ENCODE assay signal across 9 cellular contexts in the genomic region with DNA sequence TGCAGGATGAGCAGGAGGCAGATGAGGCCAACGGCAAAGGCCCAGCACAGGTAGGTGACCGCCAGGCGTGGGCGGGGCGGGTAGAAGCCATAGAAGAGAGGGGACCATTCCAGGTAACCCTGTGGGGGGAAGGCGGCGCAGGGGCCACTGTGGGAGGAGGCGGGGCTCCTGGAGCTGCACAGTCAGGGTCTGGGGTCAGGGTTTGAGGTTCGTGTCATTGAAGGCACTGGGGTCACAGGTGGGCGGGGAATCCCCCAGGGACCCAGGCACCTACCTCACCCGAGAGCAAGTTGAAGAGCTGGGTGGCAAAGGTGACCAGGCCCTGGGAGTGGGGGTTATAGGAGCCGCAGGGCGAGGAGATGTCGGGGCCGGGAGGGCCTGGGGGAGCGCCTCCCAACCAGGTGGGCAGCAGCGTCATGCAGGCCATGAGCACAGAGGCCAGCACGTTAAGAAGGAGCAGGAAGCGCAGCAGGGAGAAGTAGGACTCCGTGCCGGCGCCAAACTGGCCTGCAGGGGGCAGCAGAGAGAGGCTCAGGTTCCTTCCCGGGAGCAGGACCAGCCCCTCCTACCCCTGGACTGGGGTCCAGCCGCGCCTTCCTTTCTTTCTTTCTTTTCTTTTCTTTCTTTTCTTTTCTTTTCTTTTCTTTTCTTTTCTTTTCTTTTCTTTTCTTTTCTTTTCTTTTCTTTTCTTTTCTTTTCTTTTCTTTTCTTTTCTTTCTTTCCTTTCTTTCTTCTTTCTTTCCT. TPM values are rescaled to one million over a fixed set of nuclear protein-coding genes. Genes with fewer than 3 reads are reported as not detected.
DNase-seq lines count a peak whose midpoint lies in the region; ATAC-seq and TF ChIP-seq lines count a peak whose summit lies in the region.
"Had no signal": no experiment of that assay in that cellular context is flagged by ENCODE, and none has a peak within 500 bp of the region (broad histone marks: within the 10 kb centered on the region; RNA-seq: fewer than 3 reads in every experiment).

No MANE protein-coding gene starts in this region.

- H2AFZ ChIP-seq in IMR-90 (replicated peaks; ENCODE audit: low read length, poor library complexity) (peak overlapping the region; percentile 89), OCI-LY7 (ENCODE audit: low read length) (no peak overlapping the region)

- peak; percentile 89 for DNase-seq in ELR (ENCODE audit: low read depth)
- DNase-seq in IMR-90, result peak; percentile 73
- peak; percentile 84 for DNase-seq in OCI-LY7 (ENCODE audit: low spot score)
- peak; percentile 80 for DNase-seq in activated CD8-positive, alpha-beta memory T cell treated with anti-CD3 and anti-CD28 coated beads, Interleukin-2, amount 50 U/mL, for 24 hours (ENCODE audit: extremely low read depth)
- peak; percentile 96 for DNase-seq in endothelial cell (ENCODE audit: low spot score)
- DNase-seq in myocyte (ENCODE audit: low read depth), result peak; percentile 84
- DNase-seq in stimulated activated CD8-positive, alpha-beta memory T cell treated with anti-CD3 and anti-CD28 coated beads, Interleukin-7, amount 100 ng/mL, for 24 hours (ENCODE audit: low read depth), result peak; percentile 95

- peaks cover 7% of the 10 kb centered on the region for H3K4me1 Mint-ChIP-seq in endothelial cell (ENCODE audit: unreplicated experiment)

- no peak overlapping the region for H3K56ac ChIP-seq in IMR-90 (ENCODE audit: extremely low read depth, insufficient read depth, low read length)

- TF ChIP-seq POLR2A in IMR-90 (IDR thresholded peaks at IDR 0.05; ENCODE audit: low read depth, low read length), result no peak

- ATAC-seq in IMR-90 (ENCODE audit: low read depth), result peak; percentile 95
- no peak for ATAC-seq in HG03520 (IDR thresholded peaks at IDR 0.05; ENCODE audit: unreplicated experiment)

- H2BK5ac ChIP-seq in IMR-90 (ENCODE audit: low read depth, low read length, poor library complexity, severe bottlenecking), result no peak overlapping the region

- H3K4me2 ChIP-seq in IMR-90 (ENCODE audit: low read depth, low read length) (no peak overlapping the region), OCI-LY7 (ENCODE audit: low read length) (peak overlapping the region; percentile 57)

- TF ChIP-seq RAD21 in IMR-90 (IDR thresholded peaks at IDR 0.05; ENCODE audit: low read length), result peak; percentile 73

- no peaks in the 10 kb centered on the region for H3K27me3 ChIP-seq in IMR-90 (ENCODE audit: control insufficient read depth, insufficient read depth, low read length)

- H3K27ac Mint-ChIP-seq in endothelial cell (ENCODE audit: unreplicated experiment), result no peak overlapping the region

- BruUV-seq in IMR-90 (replicated peaks; lab: Mats Ljungman, UMichigan), result no TSS peak
- no TSS peak for BruUV-seq in OCI-LY7 (replicated peaks; lab: Mats Ljungman, UMichigan)

- POLR2A ChIA-PET in IMR-90 (lab: Charles Lee; ENCODE audit: unreplicated experiment), result no interaction called here
- POLR2A ChIA-PET in OCI-LY7 (lab: Charles Lee), result no interaction called here

- dilution Hi-C loops in IMR-90 (cut with HindIII; ENCODE audit: low sequenced_read_pairs, unreplicated experiment), result no loop called here

- in situ Hi-C loops in IMR-90 (cut with MboI; ENCODE audit: low sequenced_read_pairs), result no loop called here

- no peak overlapping the region for H3K4me3 ChIP-seq in IMR-90 (ENCODE audit: insufficient read depth, low read depth, low read length)
- H3K4me3 ChIP-seq in OCI-LY7 (ENCODE audit: low read depth, low read length, poor library complexity, severe bottlenecking), result no peak overlapping the region

- no peaks in the 10 kb centered on the region for H3K79me1 ChIP-seq in IMR-90 (ENCODE audit: low read depth in 1 of 2, low read length in 2 of 2)

- intact Hi-C loops in IMR-90 (cut with micrococcal nuclease), result loop anchor here (1.0 to 2.0 kb wide), 2 partner anchors 20 to 63 kb away; a partner anchor contains a TSS
- intact Hi-C loops in OCI-LY7 (cut with micrococcal nuclease; ENCODE audit: unreplicated experiment), result loop anchor here (1.0 kb wide), 1 partner anchor 63 kb away; no protein-coding TSS in a partner anchor

- H3K27ac ChIP-seq in IMR-90 (ENCODE audit: insufficient read depth, low read length) (no peak overlapping the region), OCI-LY7 (ENCODE audit: low read depth, low read length, poor library complexity, severe bottlenecking) (no peak overlapping the region)

- H3K4me3 Mint-ChIP-seq in endothelial cell (ENCODE audit: unreplicated experiment), result no peak overlapping the region

- TF ChIP-seq CTCF in IMR-90 (conservative IDR thresholded peaks at IDR 0.05; ENCODE audit: low read depth, low read length), result peak; percentile 84
- peak; percentile 80 for TF ChIP-seq CTCF in OCI-LY7 (conservative IDR thresholded peaks at IDR 0.05; ENCODE audit: low read length)
- peak; percentile 91 for TF ChIP-seq CTCF in endothelial cell (IDR thresholded peaks at IDR 0.05; ENCODE audit: unreplicated experiment)

- H3K4ac ChIP-seq in IMR-90 (ENCODE audit: low read depth, low read length), result no peak overlapping the region

- no peak overlapping the region for H4K5ac ChIP-seq in IMR-90 (ENCODE audit: low read depth, low read length)

- 11% methylated on average over 9 of the region's 25 CpGs; no CpG with 5 or more reads in 1 of the 2 experiments for WGBS in IMR-90 (ENCODE audit: extremely low coverage in 2 of 2, insufficient read length in 1 of 2), 2 experiments

- peaks cover 5% of the 10 kb centered on the region for H3K36me3 Mint-ChIP-seq in endothelial cell (ENCODE audit: low read depth, unreplicated experiment)

- no peaks in the 10 kb centered on the region for H3K36me3 ChIP-seq in IMR-90 (ENCODE audit: control insufficient read depth, insufficient read depth, low read length)
- no peaks in the 10 kb centered on the region for H3K36me3 ChIP-seq in OCI-LY7 (ENCODE audit: insufficient read depth, low read length)

- H2BK20ac ChIP-seq in IMR-90 (ENCODE audit: low read depth, low read length), result no peak overlapping the region

- H3K18ac ChIP-seq in IMR-90 (ENCODE audit: low read depth, low read length), result no peak overlapping the region

- H3K14ac ChIP-seq in IMR-90 (replicated peaks; ENCODE audit: low read depth, low read length), result no peak overlapping the region

- H3K23ac ChIP-seq in IMR-90 (ENCODE audit: low read depth, low read length), result no peak overlapping the region

- no peaks in the 10 kb centered on the region for H3K9me1 ChIP-seq in IMR-90 (ENCODE audit: insufficient read depth, low read length)

- no peak overlapping the region for H3K9ac ChIP-seq in IMR-90 (ENCODE audit: low read depth, low read length)

- no peaks in the 10 kb centered on the region for H3K4me1 ChIP-seq in IMR-90 (ENCODE audit: control insufficient read depth, insufficient read depth, low read length)
- peaks cover 10% of the 10 kb centered on the region for H3K4me1 ChIP-seq in OCI-LY7 (ENCODE audit: insufficient read depth, low read length, poor library complexity, severe bottlenecking)

- H3K9me2 ChIP-seq in OCI-LY7 (ENCODE audit: insufficient read depth, low read length), result no peaks in the 10 kb centered on the region

- peak overlapping the region; percentile 3 for H2AK9ac ChIP-seq in IMR-90 (replicated peaks; ENCODE audit: low read depth, low read length, poor library complexity)

- H4K20me1 ChIP-seq in IMR-90 (ENCODE audit: insufficient read depth, low read length) (no peaks in the 10 kb centered on the region), OCI-LY7 (ENCODE audit: insufficient read depth, low read length) (no peaks in the 10 kb centered on the region)

- H3K79me2 ChIP-seq in OCI-LY7 (ENCODE audit: insufficient read depth, low read depth, low read length), result no peaks in the 10 kb centered on the region

- no peak overlapping the region for H2BK15ac ChIP-seq in IMR-90 (ENCODE audit: low read depth, low read length)

- H3K9me3 ChIP-seq in IMR-90 (ENCODE audit: control insufficient read depth, insufficient read depth, low read length) (no peaks in the 10 kb centered on the region), OCI-LY7 (ENCODE audit: low read length) (no peaks in the 10 kb centered on the region)

- CTCF ChIA-PET in IMR-90 (lab: Yijun Ruan, JAX), result no interaction called here
- CTCF ChIA-PET in OCI-LY7 (lab: Charles Lee; ENCODE audit: unreplicated experiment), result no interaction called here

- peaks cover 14% of the 10 kb centered on the region for H3K27me3 Mint-ChIP-seq in endothelial cell (ENCODE audit: unreplicated experiment)

- H2BK120ac ChIP-seq in IMR-90 (ENCODE audit: low read depth, low read length), result no peak overlapping the region

- H4K8ac ChIP-seq in IMR-90 (ENCODE audit: low read depth in 2 of 2, low read length in 2 of 2), result no peak overlapping the region

- H3K9me3 Mint-ChIP-seq in endothelial cell (ENCODE audit: unreplicated experiment), result no peaks in the 10 kb centered on the region

- no peak overlapping the region for H2AK5ac ChIP-seq in IMR-90 (ENCODE audit: low read depth, low read length)

- no peak overlapping the region for H4K91ac ChIP-seq in IMR-90 (ENCODE audit: insufficient read depth, low read depth, low read length)

RNA-seq across cellular contexts. Expression of a gene that starts 4.6 kb away (rescaled TPM):
- 0.28 and 0.72 TPM in 2 replicates for total RNA-seq in IMR-90 (2012; rRNA removed)
- 1.1 and 1.3 TPM in 2 replicates for polyA plus RNA-seq in IMR-90 (2012; rRNA removed)
- polyA plus RNA-seq in IMR-90 (2012; cell fraction: cytosol; rRNA removed), result 2.3 and 2.6 TPM in 2 replicates
- polyA plus RNA-seq in IMR-90 (2012; cell fraction: nucleus; rRNA removed; ENCODE audit: low replicate concordance), result 3.1 and 5.7 TPM in 2 replicates
- total RNA-seq in OCI-LY7 (2014; rRNA removed; shearing (Covaris generic)), result not detected in 2 replicates
- not detected in 2 replicates for total RNA-seq in OCI-LY7 (2022)
- 2.6 TPM for total RNA-seq in endothelial cell (ENCODE audit: unreplicated experiment)
- 0.86 and 4.2 TPM in 2 replicates for total RNA-seq in myocyte
- 1.7 TPM for polyA plus RNA-seq in myocyte (2012)
- total RNA-seq: glomerular endothelial cell had no signal

RNA-seq across cellular contexts. Expression of a gene that starts 8.8 kb away (rescaled TPM):
- total RNA-seq in IMR-90 (2012; rRNA removed) (2.7 and 5.0 TPM in 2 replicates), OCI-LY7 (2022) (4.7 and 5.1 TPM in 2 replicates), endothelial cell (ENCODE audit: unreplicated experiment) (3.4 TPM), myocyte (8.7 and 9.3 TPM in 2 replicates)
- polyA plus RNA-seq in IMR-90 (2012; rRNA removed), result 5.3 and 6.1 TPM in 2 replicates
- polyA plus RNA-seq in IMR-90 (2012; cell fraction: cytosol; rRNA removed), result 4.1 and 8.6 TPM in 2 replicates
- 2.3 and 4.0 TPM in 2 replicates for polyA plus RNA-seq in IMR-90 (2012; cell fraction: nucleus; rRNA removed; ENCODE audit: low replicate concordance)
- total RNA-seq in OCI-LY7 (2014; rRNA removed; shearing (Covaris generic)), result 8.0 TPM in 2 replicates
- polyA plus RNA-seq in myocyte (2012), result 9.7 TPM

RNA-seq across cellular contexts. Expression of a gene that starts 21.0 kb away (rescaled TPM):
- total RNA-seq in IMR-90 (2012; rRNA removed) (9.2 and 11.3 TPM in 2 replicates), OCI-LY7 (2022) (25.0 and 30.2 TPM in 2 replicates), endothelial cell (ENCODE audit: unreplicated experiment) (203 TPM), myocyte (48.5 and 59.6 TPM in 2 replicates)
- 121 and 137 TPM in 2 replicates for polyA plus RNA-seq in IMR-90 (2012; rRNA removed)
- polyA plus RNA-seq in IMR-90 (2012; cell fraction: cytosol; rRNA removed), result 132 and 169 TPM in 2 replicates
- 124 and 275 TPM in 2 replicates for polyA plus RNA-seq in IMR-90 (2012; cell fraction: nucleus; rRNA removed; ENCODE audit: low replicate concordance)
- 15.6 and 18.1 TPM in 2 replicates for total RNA-seq in OCI-LY7 (2014; rRNA removed; shearing (Covaris generic))
- 77.1 TPM for polyA plus RNA-seq in myocyte (2012)

RNA-seq across cellular contexts. Expression of a gene that starts 22.8 kb away (rescaled TPM):
- total RNA-seq in IMR-90 (2012; rRNA removed) (32.1 and 34.4 TPM in 2 replicates), OCI-LY7 (2022) (15.3 and 16.7 TPM in 2 replicates), endothelial cell (ENCODE audit: unreplicated experiment) (27.8 TPM), myocyte (95.1 and 104 TPM in 2 replicates)
- 69.4 and 85.4 TPM in 2 replicates for polyA plus RNA-seq in IMR-90 (2012; rRNA removed)
- 76.0 and 115 TPM in 2 replicates for polyA plus RNA-seq in IMR-90 (2012; cell fraction: cytosol; rRNA removed)
- 23.3 and 54.8 TPM in 2 replicates for polyA plus RNA-seq in IMR-90 (2012; cell fraction: nucleus; rRNA removed; ENCODE audit: low replicate concordance)
- total RNA-seq in OCI-LY7 (2014; rRNA removed; shearing (Covaris generic)), result 19.3 and 23.6 TPM in 2 replicates
- 60.4 TPM for polyA plus RNA-seq in myocyte (2012)

RNA-seq across cellular contexts. Expression of a gene that starts 30.8 kb away (rescaled TPM):
- total RNA-seq in IMR-90 (2012; rRNA removed) (5.4 and 10.6 TPM in 2 replicates), OCI-LY7 (2022) (54.8 and 65.1 TPM in 2 replicates), endothelial cell (ENCODE audit: unreplicated experiment) (62.2 TPM), myocyte (17.0 and 17.2 TPM in 2 replicates)
- 19.9 and 26.7 TPM in 2 replicates for polyA plus RNA-seq in IMR-90 (2012; rRNA removed)
- polyA plus RNA-seq in IMR-90 (2012; cell fraction: cytosol; rRNA removed), result 15.1 and 18.3 TPM in 2 replicates
- 31.9 and 33.6 TPM in 2 replicates for polyA plus RNA-seq in IMR-90 (2012; cell fraction: nucleus; rRNA removed; ENCODE audit: low replicate concordance)
- 15.2 and 18.4 TPM in 2 replicates for total RNA-seq in OCI-LY7 (2014; rRNA removed; shearing (Covaris generic))
- 42.3 TPM for polyA plus RNA-seq in myocyte (2012)
